ENCODE assay signal across 1 cellular context in the genomic region with DNA sequence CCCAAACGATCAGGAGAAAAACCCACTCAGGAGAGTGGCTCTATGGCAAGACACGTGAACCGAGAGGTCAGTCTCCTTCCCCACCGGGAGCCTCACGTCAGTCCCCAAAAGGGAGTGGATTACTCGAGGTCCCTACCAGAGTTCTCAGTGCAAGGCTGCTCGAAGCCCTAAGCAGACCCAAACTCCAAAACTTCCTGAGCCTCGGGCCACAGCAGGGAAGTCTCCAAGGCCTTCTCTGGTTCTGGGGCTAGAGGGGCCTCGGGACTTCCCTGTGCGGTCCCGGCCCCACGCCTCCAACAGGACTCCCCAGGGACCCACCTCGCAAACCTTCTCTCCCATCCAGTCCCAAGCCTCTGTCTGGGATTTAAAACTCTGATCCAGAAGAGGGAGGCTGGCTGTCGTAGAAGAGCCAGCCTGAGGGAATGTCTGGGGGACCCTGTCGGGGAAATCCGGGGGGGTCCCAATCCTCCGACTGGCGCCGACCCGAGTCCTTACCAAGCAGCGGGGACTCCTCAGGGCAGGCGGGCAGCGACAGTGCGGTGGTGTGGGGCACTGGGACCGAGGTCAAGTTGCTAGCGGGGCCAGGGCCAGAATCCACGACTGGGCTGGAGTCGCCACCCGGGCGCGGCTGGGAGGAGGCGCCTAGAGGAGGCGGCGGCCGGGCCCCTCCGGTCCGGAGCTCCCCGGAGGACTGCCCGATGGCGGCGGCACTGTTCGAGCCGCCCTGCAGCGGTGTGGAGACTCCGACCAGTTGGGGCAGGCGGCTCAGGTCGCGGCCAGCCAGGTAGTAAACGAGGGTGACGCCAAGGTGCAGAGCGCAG.
TF ChIP-seq lines count a peak whose summit lies in the region.

No MANE protein-coding gene starts in this region.

TF ChIP-seq in WTC11, 78 proteins besides CTCF, POLR2A, EP300 and RAD21:
- TF ChIP-seq, protein P1, sequence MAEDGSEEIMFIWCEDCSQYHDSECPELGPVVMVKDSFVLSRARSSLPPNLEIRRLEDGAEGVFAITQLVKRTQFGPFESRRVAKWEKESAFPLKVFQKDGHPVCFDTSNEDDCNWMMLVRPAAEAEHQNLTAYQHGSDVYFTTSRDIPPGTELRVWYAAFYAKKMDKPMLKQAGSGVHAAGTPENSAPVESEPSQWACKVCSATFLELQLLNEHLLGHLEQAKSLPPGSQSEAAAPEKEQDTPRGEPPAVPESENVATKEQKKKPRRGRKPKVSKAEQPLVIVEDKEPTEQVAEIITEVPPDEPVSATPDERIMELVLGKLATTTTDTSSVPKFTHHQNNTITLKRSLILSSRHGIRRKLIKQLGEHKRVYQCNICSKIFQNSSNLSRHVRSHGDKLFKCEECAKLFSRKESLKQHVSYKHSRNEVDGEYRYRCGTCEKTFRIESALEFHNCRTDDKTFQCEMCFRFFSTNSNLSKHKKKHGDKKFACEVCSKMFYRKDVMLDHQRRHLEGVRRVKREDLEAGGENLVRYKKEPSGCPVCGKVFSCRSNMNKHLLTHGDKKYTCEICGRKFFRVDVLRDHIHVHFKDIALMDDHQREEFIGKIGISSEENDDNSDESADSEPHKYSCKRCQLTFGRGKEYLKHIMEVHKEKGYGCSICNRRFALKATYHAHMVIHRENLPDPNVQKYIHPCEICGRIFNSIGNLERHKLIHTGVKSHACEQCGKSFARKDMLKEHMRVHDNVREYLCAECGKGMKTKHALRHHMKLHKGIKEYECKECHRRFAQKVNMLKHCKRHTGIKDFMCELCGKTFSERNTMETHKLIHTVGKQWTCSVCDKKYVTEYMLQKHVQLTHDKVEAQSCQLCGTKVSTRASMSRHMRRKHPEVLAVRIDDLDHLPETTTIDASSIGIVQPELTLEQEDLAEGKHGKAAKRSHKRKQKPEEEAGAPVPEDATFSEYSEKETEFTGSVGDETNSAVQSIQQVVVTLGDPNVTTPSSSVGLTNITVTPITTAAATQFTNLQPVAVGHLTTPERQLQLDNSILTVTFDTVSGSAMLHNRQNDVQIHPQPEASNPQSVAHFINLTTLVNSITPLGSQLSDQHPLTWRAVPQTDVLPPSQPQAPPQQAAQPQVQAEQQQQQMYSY (CRISPR knock-in tag; IDR thresholded peaks at IDR 0.05): no peak
- TF ChIP-seq, protein P2, sequence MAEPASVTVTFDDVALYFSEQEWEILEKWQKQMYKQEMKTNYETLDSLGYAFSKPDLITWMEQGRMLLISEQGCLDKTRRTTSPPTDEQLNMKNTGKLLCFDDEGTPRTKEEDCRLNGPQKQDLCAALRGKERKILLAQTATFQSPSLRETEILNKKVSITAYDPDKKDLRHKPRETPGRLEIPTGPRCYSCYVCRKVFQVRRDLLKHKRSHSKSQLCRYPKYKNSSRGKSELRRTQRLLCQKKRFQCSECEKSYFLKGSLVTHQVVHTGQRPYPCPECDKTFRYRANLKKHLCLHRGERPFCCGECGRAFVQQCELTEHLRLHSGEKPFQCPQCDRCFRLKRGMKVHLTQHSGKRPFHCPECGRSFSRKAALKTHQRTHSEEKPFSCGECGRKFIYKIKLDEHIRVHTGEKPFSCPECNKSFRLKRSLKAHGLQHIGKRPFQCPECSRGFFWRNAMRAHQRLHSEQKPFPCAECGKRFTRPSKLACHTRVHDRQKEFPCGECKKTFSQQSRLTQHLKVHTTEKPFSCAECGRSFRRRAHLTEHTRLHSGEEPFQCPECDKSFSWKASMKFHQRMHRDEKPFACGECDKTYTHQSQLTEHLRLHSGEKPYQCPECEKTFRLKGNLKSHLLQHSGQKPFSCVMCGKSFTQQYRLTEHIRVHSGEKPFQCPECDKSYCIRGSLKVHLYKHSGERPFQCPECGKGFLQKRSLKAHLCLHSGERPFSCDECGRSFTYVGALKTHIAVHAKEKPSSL (CRISPR knock-in tag; conservative IDR thresholded peaks at IDR 0.05): no peak
- TF ChIP-seq, protein P3, sequence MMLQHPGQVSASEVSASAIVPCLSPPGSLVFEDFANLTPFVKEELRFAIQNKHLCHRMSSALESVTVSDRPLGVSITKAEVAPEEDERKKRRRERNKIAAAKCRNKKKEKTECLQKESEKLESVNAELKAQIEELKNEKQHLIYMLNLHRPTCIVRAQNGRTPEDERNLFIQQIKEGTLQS (CRISPR knock-in tag; conservative IDR thresholded peaks at IDR 0.05): no peak
- no peak for TF ChIP-seq ZNF423 (CRISPR knock-in tag; IDR thresholded peaks at IDR 0.05)
- peak; percentile 81; the same call in 1 of the 2 replicates for TF ChIP-seq FOXP1 (CRISPR knock-in tag; IDR thresholded peaks at IDR 0.05; ENCODE audit: borderline replicate concordance)
- no peak for TF ChIP-seq SOX15 (CRISPR knock-in tag; IDR thresholded peaks at IDR 0.05)
- TF ChIP-seq TCF7 (CRISPR knock-in tag; IDR thresholded peaks at IDR 0.05; ENCODE audit: low read depth): no peak
- no peak for TF ChIP-seq JUN (CRISPR knock-in tag; IDR thresholded peaks at IDR 0.05)
- TF ChIP-seq CREM (CRISPR knock-in tag; IDR thresholded peaks at IDR 0.05): no peak
- TF ChIP-seq HMGA2 (CRISPR knock-in tag; IDR thresholded peaks at IDR 0.05): no peak
- TF ChIP-seq ZBTB21 (CRISPR knock-in tag; IDR thresholded peaks at IDR 0.05; ENCODE audit: borderline replicate concordance): 0 out of 2 replicates have a peak, but pooled peaks have one; percentile 54
- TF ChIP-seq, protein P4, sequence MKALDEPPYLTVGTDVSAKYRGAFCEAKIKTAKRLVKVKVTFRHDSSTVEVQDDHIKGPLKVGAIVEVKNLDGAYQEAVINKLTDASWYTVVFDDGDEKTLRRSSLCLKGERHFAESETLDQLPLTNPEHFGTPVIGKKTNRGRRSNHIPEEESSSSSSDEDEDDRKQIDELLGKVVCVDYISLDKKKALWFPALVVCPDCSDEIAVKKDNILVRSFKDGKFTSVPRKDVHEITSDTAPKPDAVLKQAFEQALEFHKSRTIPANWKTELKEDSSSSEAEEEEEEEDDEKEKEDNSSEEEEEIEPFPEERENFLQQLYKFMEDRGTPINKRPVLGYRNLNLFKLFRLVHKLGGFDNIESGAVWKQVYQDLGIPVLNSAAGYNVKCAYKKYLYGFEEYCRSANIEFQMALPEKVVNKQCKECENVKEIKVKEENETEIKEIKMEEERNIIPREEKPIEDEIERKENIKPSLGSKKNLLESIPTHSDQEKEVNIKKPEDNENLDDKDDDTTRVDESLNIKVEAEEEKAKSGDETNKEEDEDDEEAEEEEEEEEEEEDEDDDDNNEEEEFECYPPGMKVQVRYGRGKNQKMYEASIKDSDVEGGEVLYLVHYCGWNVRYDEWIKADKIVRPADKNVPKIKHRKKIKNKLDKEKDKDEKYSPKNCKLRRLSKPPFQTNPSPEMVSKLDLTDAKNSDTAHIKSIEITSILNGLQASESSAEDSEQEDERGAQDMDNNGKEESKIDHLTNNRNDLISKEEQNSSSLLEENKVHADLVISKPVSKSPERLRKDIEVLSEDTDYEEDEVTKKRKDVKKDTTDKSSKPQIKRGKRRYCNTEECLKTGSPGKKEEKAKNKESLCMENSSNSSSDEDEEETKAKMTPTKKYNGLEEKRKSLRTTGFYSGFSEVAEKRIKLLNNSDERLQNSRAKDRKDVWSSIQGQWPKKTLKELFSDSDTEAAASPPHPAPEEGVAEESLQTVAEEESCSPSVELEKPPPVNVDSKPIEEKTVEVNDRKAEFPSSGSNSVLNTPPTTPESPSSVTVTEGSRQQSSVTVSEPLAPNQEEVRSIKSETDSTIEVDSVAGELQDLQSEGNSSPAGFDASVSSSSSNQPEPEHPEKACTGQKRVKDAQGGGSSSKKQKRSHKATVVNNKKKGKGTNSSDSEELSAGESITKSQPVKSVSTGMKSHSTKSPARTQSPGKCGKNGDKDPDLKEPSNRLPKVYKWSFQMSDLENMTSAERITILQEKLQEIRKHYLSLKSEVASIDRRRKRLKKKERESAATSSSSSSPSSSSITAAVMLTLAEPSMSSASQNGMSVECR (CRISPR knock-in tag; IDR thresholded peaks at IDR 0.05; ENCODE audit: borderline replicate concordance): peak; percentile 74
- TF ChIP-seq ATF1 (CRISPR knock-in tag; IDR thresholded peaks at IDR 0.05): no peak
- TF ChIP-seq NFE2L1 (CRISPR knock-in tag; IDR thresholded peaks at IDR 0.05): no peak
- TF ChIP-seq SMAD4 (CRISPR knock-in tag; IDR thresholded peaks at IDR 0.05): no peak
- TF ChIP-seq ESRRA (CRISPR knock-in tag; IDR thresholded peaks at IDR 0.05; ENCODE audit: borderline replicate concordance): no peak
- no peak for TF ChIP-seq FOXK1 (CRISPR knock-in tag; IDR thresholded peaks at IDR 0.05)
- TF ChIP-seq NR1H2 (CRISPR knock-in tag; IDR thresholded peaks at IDR 0.05): no peak
- no peak for TF ChIP-seq GRHL2 (CRISPR knock-in tag; IDR thresholded peaks at IDR 0.05; ENCODE audit: insufficient replicate concordance, severe bottlenecking)
- no peak for TF ChIP-seq MXD4 (CRISPR knock-in tag; IDR thresholded peaks at IDR 0.05; ENCODE audit: borderline replicate concordance)
- TF ChIP-seq, protein P5, sequence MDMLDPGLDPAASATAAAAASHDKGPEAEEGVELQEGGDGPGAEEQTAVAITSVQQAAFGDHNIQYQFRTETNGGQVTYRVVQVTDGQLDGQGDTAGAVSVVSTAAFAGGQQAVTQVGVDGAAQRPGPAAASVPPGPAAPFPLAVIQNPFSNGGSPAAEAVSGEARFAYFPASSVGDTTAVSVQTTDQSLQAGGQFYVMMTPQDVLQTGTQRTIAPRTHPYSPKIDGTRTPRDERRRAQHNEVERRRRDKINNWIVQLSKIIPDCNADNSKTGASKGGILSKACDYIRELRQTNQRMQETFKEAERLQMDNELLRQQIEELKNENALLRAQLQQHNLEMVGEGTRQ (CRISPR knock-in tag; IDR thresholded peaks at IDR 0.05): 0 out of 2 replicates have a peak, but pooled peaks have one; percentile 20
- no peak for TF ChIP-seq TP53 (CRISPR knock-in tag; IDR thresholded peaks at IDR 0.05)
- TF ChIP-seq, protein P6, sequence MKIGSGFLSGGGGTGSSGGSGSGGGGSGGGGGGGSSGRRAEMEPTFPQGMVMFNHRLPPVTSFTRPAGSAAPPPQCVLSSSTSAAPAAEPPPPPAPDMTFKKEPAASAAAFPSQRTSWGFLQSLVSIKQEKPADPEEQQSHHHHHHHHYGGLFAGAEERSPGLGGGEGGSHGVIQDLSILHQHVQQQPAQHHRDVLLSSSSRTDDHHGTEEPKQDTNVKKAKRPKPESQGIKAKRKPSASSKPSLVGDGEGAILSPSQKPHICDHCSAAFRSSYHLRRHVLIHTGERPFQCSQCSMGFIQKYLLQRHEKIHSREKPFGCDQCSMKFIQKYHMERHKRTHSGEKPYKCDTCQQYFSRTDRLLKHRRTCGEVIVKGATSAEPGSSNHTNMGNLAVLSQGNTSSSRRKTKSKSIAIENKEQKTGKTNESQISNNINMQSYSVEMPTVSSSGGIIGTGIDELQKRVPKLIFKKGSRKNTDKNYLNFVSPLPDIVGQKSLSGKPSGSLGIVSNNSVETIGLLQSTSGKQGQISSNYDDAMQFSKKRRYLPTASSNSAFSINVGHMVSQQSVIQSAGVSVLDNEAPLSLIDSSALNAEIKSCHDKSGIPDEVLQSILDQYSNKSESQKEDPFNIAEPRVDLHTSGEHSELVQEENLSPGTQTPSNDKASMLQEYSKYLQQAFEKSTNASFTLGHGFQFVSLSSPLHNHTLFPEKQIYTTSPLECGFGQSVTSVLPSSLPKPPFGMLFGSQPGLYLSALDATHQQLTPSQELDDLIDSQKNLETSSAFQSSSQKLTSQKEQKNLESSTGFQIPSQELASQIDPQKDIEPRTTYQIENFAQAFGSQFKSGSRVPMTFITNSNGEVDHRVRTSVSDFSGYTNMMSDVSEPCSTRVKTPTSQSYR (CRISPR knock-in tag; IDR thresholded peaks at IDR 0.05): no peak
- TF ChIP-seq, protein P7, sequence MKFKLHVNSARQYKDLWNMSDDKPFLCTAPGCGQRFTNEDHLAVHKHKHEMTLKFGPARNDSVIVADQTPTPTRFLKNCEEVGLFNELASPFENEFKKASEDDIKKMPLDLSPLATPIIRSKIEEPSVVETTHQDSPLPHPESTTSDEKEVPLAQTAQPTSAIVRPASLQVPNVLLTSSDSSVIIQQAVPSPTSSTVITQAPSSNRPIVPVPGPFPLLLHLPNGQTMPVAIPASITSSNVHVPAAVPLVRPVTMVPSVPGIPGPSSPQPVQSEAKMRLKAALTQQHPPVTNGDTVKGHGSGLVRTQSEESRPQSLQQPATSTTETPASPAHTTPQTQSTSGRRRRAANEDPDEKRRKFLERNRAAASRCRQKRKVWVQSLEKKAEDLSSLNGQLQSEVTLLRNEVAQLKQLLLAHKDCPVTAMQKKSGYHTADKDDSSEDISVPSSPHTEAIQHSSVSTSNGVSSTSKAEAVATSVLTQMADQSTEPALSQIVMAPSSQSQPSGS (CRISPR knock-in tag; IDR thresholded peaks at IDR 0.05; ENCODE audit: borderline replicate concordance, low read depth): no peak
- TF ChIP-seq FOXJ3 (CRISPR knock-in tag; IDR thresholded peaks at IDR 0.05; ENCODE audit: borderline replicate concordance): no peak
- 0 out of 2 replicates have a peak, but pooled peaks have one; percentile 54 for TF ChIP-seq CBFB (CRISPR knock-in tag; IDR thresholded peaks at IDR 0.05; ENCODE audit: low read depth)
- TF ChIP-seq ZNF121 (CRISPR knock-in tag; IDR thresholded peaks at IDR 0.05): no peak
- TF ChIP-seq, protein P8, sequence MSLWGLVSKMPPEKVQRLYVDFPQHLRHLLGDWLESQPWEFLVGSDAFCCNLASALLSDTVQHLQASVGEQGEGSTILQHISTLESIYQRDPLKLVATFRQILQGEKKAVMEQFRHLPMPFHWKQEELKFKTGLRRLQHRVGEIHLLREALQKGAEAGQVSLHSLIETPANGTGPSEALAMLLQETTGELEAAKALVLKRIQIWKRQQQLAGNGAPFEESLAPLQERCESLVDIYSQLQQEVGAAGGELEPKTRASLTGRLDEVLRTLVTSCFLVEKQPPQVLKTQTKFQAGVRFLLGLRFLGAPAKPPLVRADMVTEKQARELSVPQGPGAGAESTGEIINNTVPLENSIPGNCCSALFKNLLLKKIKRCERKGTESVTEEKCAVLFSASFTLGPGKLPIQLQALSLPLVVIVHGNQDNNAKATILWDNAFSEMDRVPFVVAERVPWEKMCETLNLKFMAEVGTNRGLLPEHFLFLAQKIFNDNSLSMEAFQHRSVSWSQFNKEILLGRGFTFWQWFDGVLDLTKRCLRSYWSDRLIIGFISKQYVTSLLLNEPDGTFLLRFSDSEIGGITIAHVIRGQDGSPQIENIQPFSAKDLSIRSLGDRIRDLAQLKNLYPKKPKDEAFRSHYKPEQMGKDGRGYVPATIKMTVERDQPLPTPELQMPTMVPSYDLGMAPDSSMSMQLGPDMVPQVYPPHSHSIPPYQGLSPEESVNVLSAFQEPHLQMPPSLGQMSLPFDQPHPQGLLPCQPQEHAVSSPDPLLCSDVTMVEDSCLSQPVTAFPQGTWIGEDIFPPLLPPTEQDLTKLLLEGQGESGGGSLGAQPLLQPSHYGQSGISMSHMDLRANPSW (CRISPR knock-in tag; conservative IDR thresholded peaks at IDR 0.05; ENCODE audit: low read depth): no peak
- TF ChIP-seq, protein P9, sequence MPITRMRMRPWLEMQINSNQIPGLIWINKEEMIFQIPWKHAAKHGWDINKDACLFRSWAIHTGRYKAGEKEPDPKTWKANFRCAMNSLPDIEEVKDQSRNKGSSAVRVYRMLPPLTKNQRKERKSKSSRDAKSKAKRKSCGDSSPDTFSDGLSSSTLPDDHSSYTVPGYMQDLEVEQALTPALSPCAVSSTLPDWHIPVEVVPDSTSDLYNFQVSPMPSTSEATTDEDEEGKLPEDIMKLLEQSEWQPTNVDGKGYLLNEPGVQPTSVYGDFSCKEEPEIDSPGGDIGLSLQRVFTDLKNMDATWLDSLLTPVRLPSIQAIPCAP (CRISPR knock-in tag; IDR thresholded peaks at IDR 0.05): no peak
- TF ChIP-seq, protein P10, sequence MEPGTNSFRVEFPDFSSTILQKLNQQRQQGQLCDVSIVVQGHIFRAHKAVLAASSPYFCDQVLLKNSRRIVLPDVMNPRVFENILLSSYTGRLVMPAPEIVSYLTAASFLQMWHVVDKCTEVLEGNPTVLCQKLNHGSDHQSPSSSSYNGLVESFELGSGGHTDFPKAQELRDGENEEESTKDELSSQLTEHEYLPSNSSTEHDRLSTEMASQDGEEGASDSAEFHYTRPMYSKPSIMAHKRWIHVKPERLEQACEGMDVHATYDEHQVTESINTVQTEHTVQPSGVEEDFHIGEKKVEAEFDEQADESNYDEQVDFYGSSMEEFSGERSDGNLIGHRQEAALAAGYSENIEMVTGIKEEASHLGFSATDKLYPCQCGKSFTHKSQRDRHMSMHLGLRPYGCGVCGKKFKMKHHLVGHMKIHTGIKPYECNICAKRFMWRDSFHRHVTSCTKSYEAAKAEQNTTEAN (CRISPR knock-in tag; IDR thresholded peaks at IDR 0.05): 0 out of 2 replicates have a peak, but pooled peaks have one; percentile 33
